Comparison of ENCODE assay signal across 25 cellular contexts in the genomic region with DNA sequence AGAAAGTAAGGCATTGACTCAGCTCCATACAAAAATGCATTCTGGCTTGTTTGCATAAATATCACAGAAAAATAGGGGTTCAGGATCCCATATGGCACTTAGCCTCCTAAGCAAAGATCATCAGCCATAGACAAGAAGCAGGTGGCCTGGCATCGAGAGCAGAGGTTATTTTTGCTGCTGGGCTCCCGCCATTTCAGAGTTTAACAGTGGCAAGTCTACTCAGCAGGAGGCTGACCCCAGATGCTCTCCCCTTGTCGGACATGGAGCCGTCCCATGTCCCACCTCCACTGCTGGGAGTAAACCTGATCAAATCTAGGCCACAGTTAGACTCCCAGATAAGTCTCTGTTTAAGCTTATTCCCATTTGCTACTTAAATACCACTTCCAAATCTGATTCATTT.
A peak's percentile ranks its signal among the peaks of the same experiment; 100 is the strongest.
DNase-seq lines count a peak whose midpoint lies in the region; ATAC-seq lines count a peak whose summit lies in the region.
"Had no signal": no experiment of that assay in that cellular context is flagged by ENCODE, and none has a peak within 500 bp of the region (broad histone marks: within the 10 kb centered on the region; RNA-seq: fewer than 3 reads in every experiment).

No MANE protein-coding gene starts in this region.

- H3K9me3 ChIP-seq in skeletal muscle tissue (ENCODE audit: control insufficient read depth in 3 of 3, low read length in 3 of 3): no peaks in the 10 kb centered on the region
- H3K9me3 ChIP-seq: HAP-1, SJSA1 had no signal

- intact Hi-C loops in Right ventricle myocardium inferior (cut with DNase I) (no loop called here), cardiac septum (cut with DNase I) (no loop called here), left ventricle myocardium superior (cut with micrococcal nuclease) (no loop called here)

- H3K27ac ChIP-seq in skeletal muscle tissue (ENCODE audit: low read depth, low read length): peak overlapping the region; percentile 69
- H3K27ac ChIP-seq: C4-2B, GM23248, SJSA1 had no signal

- peak; percentile 76 for ATAC-seq in Right ventricle myocardium inferior
- peak; percentile 85 for ATAC-seq in left ventricle myocardium superior
- ATAC-seq: CD8-positive, alpha-beta T cell; HepG2 had no signal

- DNase-seq in Right ventricle myocardium inferior (ENCODE audit: missing footprints) (no peak), cardiac septum (ENCODE audit: low spot score) (no peak), cerebellum (ENCODE audit: low spot score) (peak; percentile 63), left ventricle myocardium superior (peak; percentile 51), NCI-H2171 treated with DMSO at 0.1 percent for 48 hours (lab: John Stamatoyannopoulos, UW) (no peak), NCI-H1694 (lab: John Stamatoyannopoulos, UW) (no peak)
- DNase-seq in stimulated activated CD4-positive, alpha-beta T cell treated with anti-CD3 and anti-CD28 coated beads, Interleukin-15, amount 100 ng/mL, for 24 hours: no peak
- DNase-seq: CD8-positive, alpha-beta T cell; DMS153; GM23248; HFFc6; Karpas-422; NCI-H1092; NCI-H1417 treated with DMSO at 0.1 percent for 48 hours; NCI-H187; NCI-H2081 treated with DMSO at 0.1 percent for 48 hours; NCI-H2171; NCI-H345; NCI-H524 treated with DMSO at 0.1 percent for 48 hours; NCI-H774 had no signal

- peaks cover 25 to 29% (median 29%) of the 10 kb centered on the region in 3 donors for H3K4me1 ChIP-seq in skeletal muscle tissue (ENCODE audit: control insufficient read depth in 3 of 3, insufficient read depth in 3 of 3, low read length in 3 of 3)
- H3K4me1 ChIP-seq: SJSA1 had no signal

- no peak overlapping the region for H3K9ac ChIP-seq in skeletal muscle tissue (ENCODE audit: low read depth in 1 of 3, low read length in 3 of 3)
- H3K9ac ChIP-seq: GM23248 had no signal

- peak overlapping the region in 2 of 3 donors; percentile 2 to 18 for H3K4me3 ChIP-seq in skeletal muscle tissue (ENCODE audit: low read length in 3 of 3)
- H3K4me3 ChIP-seq: GM23248, HAP-1, SJSA1 had no signal

- no peaks in the 10 kb centered on the region for H3K36me3 ChIP-seq in skeletal muscle tissue (ENCODE audit: control insufficient read depth in 3 of 3, insufficient read depth in 3 of 3, low read length in 3 of 3)
- H3K36me3 ChIP-seq: HAP-1, SJSA1 had no signal

- H3K27me3 ChIP-seq in skeletal muscle tissue (ENCODE audit: control insufficient read depth in 3 of 3, insufficient read depth in 3 of 3, low read length in 3 of 3): no peaks in the 10 kb centered on the region
- H3K27me3 ChIP-seq: SJSA1 had no signal

Comparison
In these comparisons a context has a peak if more than half of its experiments do, and no peak if none do; other contexts are left out.
1. DNase-seq: peak in cerebellum (single experiment) and left ventricle myocardium superior (single experiment); none in Right ventricle myocardium inferior (single experiment), cardiac septum (single experiment), NCI-H2171 treated with DMSO at 0.1 percent for 48 hours (single experiment), stimulated activated CD4-positive, alpha-beta T cell treated with anti-CD3 and anti-CD28 coated beads, Interleukin-15, amount 100 ng/mL, for 24 hours (single experiment) and NCI-H1694 (single experiment).